Comparison of ENCODE assay signal across 11 cellular contexts in the genomic region with DNA sequence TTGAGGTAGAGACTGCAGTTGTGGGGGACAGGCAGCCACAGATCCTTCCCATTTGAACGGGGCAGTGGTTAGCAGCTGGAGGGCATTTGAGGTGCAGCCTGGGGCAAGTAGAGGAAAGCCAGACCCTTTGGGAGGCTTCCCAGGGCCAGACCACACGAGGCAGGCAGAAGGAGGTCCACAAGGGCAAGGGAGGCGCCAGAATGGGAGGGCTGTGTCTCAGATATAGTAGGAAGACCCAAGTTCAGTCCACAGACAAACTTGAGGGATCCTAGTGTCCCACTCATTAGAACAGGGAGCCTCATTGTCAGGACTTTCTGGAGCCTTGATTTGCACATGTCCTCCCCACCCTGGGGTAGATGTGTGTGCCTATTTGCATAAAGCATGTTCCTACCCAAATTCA.
"Had no signal": no experiment of that assay in that cellular context is flagged by ENCODE, and none has a peak within 500 bp of the region (broad histone marks: within the 10 kb centered on the region; RNA-seq: fewer than 3 reads in every experiment).

No MANE protein-coding gene starts in this region.

- ATAC-seq: effector memory CD8-positive, alpha-beta T cell had no signal

- H3K9me3 Mint-ChIP-seq: activated naive CD4-positive, alpha-beta T cell treated with anti-CD3 and anti-CD28 coated beads, Interleukin-2, amount 50 U/mL, for 24 hours; effector memory CD8-positive, alpha-beta T cell; stimulated activated naive CD8-positive, alpha-beta T cell treated with anti-CD3 and anti-CD28 coated beads, Interleukin-15, Interleukin-2, amounts not matched to agents 100 ng/mL and 50 ng/mL, for 24 hours had no signal

- DNase-seq: activated CD4-positive, alpha-beta T cell treated with anti-CD3 and anti-CD28 coated beads, Interleukin-2, amount 50 U/mL, for 1 hour; activated CD4-positive, CD25-positive, alpha-beta regulatory T cell; dermis blood vessel endothelial cell; effector memory CD8-positive, alpha-beta T cell; stimulated activated CD4-positive, alpha-beta T cell treated with anti-CD3 and anti-CD28 coated beads, Interleukin-12 subunit alpha, Interleukin-12 subunit beta, amount 100 ng/mL, for 4 hours; stimulated activated CD4-positive, alpha-beta T cell treated with anti-CD3 and anti-CD28 coated beads, Interleukin-2, amount 100 ng/mL, for 24 hours; T-helper 9 cell had no signal

- H3K36me3 Mint-ChIP-seq: activated naive CD4-positive, alpha-beta T cell treated with anti-CD3 and anti-CD28 coated beads, Interleukin-2, amount 50 U/mL, for 24 hours had no signal

- H3K4me1 Mint-ChIP-seq: activated naive CD4-positive, alpha-beta T cell treated with anti-CD3 and anti-CD28 coated beads, Interleukin-2, amount 50 U/mL, for 24 hours had no signal

- H3K4me3 Mint-ChIP-seq: activated naive CD4-positive, alpha-beta T cell treated with anti-CD3 and anti-CD28 coated beads, Interleukin-2, amount 50 U/mL, for 24 hours; effector memory CD8-positive, alpha-beta T cell; stimulated activated naive CD8-positive, alpha-beta T cell treated with anti-CD3 and anti-CD28 coated beads, Interleukin-15, Interleukin-2, amounts not matched to agents 100 ng/mL and 50 ng/mL, for 24 hours had no signal

- H3K36me3 ChIP-seq: ovary, tibial nerve had no signal

- H3K4me3 ChIP-seq: ovary, tibial nerve had no signal

- H3K27ac Mint-ChIP-seq: activated naive CD4-positive, alpha-beta T cell treated with anti-CD3 and anti-CD28 coated beads, Interleukin-2, amount 50 U/mL, for 24 hours; effector memory CD8-positive, alpha-beta T cell; stimulated activated naive CD8-positive, alpha-beta T cell treated with anti-CD3 and anti-CD28 coated beads, Interleukin-15, Interleukin-2, amounts not matched to agents 100 ng/mL and 50 ng/mL, for 24 hours had no signal

- H3K27me3 Mint-ChIP-seq: activated naive CD4-positive, alpha-beta T cell treated with anti-CD3 and anti-CD28 coated beads, Interleukin-2, amount 50 U/mL, for 24 hours; effector memory CD8-positive, alpha-beta T cell; stimulated activated naive CD8-positive, alpha-beta T cell treated with anti-CD3 and anti-CD28 coated beads, Interleukin-15, Interleukin-2, amounts not matched to agents 100 ng/mL and 50 ng/mL, for 24 hours had no signal

- H3K27me3 ChIP-seq: ovary, tibial nerve had no signal

- H3K9me3 ChIP-seq: ovary, tibial nerve had no signal

- H3K4me1 ChIP-seq: tibial nerve had no signal

- H3K27ac ChIP-seq: ovary, tibial nerve had no signal
